In the genomic region with DNA sequence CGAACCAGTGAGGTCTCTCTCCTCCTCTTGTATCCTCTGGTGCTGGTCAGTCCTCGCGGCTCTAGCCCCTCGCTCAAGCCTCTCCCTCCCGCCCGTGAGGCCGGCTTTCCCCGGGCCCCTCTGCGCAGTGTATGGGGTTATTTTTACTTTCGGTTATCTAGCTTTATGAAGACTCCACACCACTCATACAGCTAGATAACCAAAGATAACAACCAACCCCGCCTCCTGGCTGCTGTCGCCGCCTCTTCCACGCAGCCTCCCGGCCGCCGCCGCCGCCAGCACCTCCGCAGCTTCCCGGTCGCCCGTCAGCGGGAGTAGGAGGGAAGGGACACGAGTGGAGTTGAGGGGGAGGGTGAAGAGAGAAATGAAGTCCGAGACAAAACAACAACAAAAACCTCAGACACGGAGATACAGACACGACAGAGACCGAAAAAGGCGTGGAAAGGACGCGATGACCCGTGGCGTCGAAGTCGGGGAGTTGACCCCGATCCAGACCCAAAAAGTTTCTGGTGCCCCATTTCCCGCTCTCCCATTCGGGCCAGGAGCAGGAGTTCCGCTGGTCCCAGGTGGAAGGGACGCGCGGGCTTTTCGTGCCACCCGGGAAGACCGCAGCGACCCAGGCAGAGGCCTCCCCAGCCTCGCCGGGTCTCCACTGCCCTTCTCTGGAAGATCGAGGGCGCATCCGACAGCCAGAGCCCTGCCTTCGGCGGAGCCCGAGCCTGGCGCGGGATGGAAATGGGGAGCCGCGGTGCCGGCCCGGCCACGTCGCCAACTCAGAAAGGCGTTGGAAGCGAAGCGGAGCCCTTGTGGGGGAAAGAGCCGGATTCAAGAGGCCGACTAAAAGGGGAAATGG, we compare ENCODE assay signal across 8 cellular contexts. TPM values are rescaled to one million over a fixed set of nuclear protein-coding genes. Genes with fewer than 3 reads are reported as not detected.
DNase-seq lines count a peak whose midpoint lies in the region; ATAC-seq and TF ChIP-seq lines count a peak whose summit lies in the region.

No MANE protein-coding gene starts in this region.

- H3K4me3 ChIP-seq in stomach (peak overlapping the region; percentile 34 to 54 (median 36)), thyroid gland (replicated peaks in 1 of 3) (peak overlapping the region in 1 of 3 donors; percentile 14)

- no peak overlapping the region for H3K27ac Mint-ChIP-seq in activated T-cell treated with anti-CD3 and anti-CD28 coated beads, Interleukin-2, amount 50 U/mL, for 24 hours
- H3K27ac Mint-ChIP-seq in immature natural killer cell, result peak overlapping the region; percentile 9 to 87 (median 80)

- no peak for TF ChIP-seq EP300 in stomach (IDR thresholded peaks at IDR 0.05)

- TF ChIP-seq CTCF in stomach (IDR thresholded peaks at IDR 0.05), result no peak
- no peak for TF ChIP-seq CTCF in thyroid gland (IDR thresholded peaks at IDR 0.05)

- H3K36me3 Mint-ChIP-seq in activated T-cell treated with anti-CD3 and anti-CD28 coated beads, Interleukin-2, amount 50 U/mL, for 24 hours (ENCODE audit: low read depth), result no peaks in the 10 kb centered on the region
- peaks cover 0 to 5% (median 0%) of the 10 kb centered on the region in 3 donors for H3K36me3 Mint-ChIP-seq in immature natural killer cell

- DNase-seq in CD1c-positive myeloid dendritic cell (ENCODE audit: extremely low spot score), result peak; percentile 50
- peak; percentile 63 for DNase-seq in activated T-cell treated with anti-CD3 and anti-CD28 coated beads, Interleukin-2, amount 50 U/mL, for 24 hours
- peak; percentile 59 to 63 (median 59) for DNase-seq in immature natural killer cell
- DNase-seq in stomach, result no peak
- DNase-seq in thyroid gland, result no peak
- no peak for DNase-seq in amygdala (lab: John Stamatoyannopoulos, UW)

- peak overlapping the region; percentile 80 for H3K4me3 Mint-ChIP-seq in activated T-cell treated with anti-CD3 and anti-CD28 coated beads, Interleukin-2, amount 50 U/mL, for 24 hours
- peak overlapping the region; percentile 90 to 98 (median 93) for H3K4me3 Mint-ChIP-seq in immature natural killer cell

- no peaks in the 10 kb centered on the region for H3K36me3 ChIP-seq in stomach
- no peaks in the 10 kb centered on the region for H3K36me3 ChIP-seq in thyroid gland

- H3K9me3 Mint-ChIP-seq in activated T-cell treated with anti-CD3 and anti-CD28 coated beads, Interleukin-2, amount 50 U/mL, for 24 hours, result no peaks in the 10 kb centered on the region
- H3K9me3 Mint-ChIP-seq in immature natural killer cell, result peaks cover 0 to 3% (median 0%) of the 10 kb centered on the region in 6 donors

- no peaks in the 10 kb centered on the region for H3K9me3 ChIP-seq in stomach
- H3K9me3 ChIP-seq in thyroid gland, result no peaks in the 10 kb centered on the region

- H3K27me3 Mint-ChIP-seq in activated T-cell treated with anti-CD3 and anti-CD28 coated beads, Interleukin-2, amount 50 U/mL, for 24 hours, result peaks cover 84% of the 10 kb centered on the region
- H3K27me3 Mint-ChIP-seq in immature natural killer cell (ENCODE audit: low read depth in 3 of 3), result peaks cover 13 to 31% (median 24%) of the 10 kb centered on the region in 3 donors

- H3K27ac ChIP-seq in stomach, result no peak overlapping the region
- no peak overlapping the region for H3K27ac ChIP-seq in thyroid gland

- peaks cover 25 to 32% (median 28%) of the 10 kb centered on the region in 4 donors for H3K4me1 ChIP-seq in stomach
- peaks cover 15 to 23% of the 10 kb centered on the region in 2 donors for H3K4me1 ChIP-seq in thyroid gland

- H3K4me1 Mint-ChIP-seq in activated T-cell treated with anti-CD3 and anti-CD28 coated beads, Interleukin-2, amount 50 U/mL, for 24 hours (ENCODE audit: low read depth), result peaks cover 26% of the 10 kb centered on the region
- H3K4me1 Mint-ChIP-seq in immature natural killer cell, result peaks cover 22 to 31% of the 10 kb centered on the region in 2 donors

- peaks cover 14 to 100% (median 83%) of the 10 kb centered on the region in 3 donors for H3K27me3 ChIP-seq in stomach
- H3K27me3 ChIP-seq in thyroid gland, result peaks cover 32% of the 10 kb centered on the region

- intact Hi-C loops in stomach (cut with DNase I; ENCODE audit: low total_unique reads) (no loop called here), thyroid gland (cut with DNase I) (no loop called here)

- ATAC-seq in HG02759 (IDR thresholded peaks at IDR 0.05; ENCODE audit: unreplicated experiment) (peak; percentile 36), HG03039 (IDR thresholded peaks at IDR 0.05; ENCODE audit: unreplicated experiment) (no peak)

- 3 to 9% (median 6%) methylated on average over 63 to 68 of the region's 68 CpGs for WGBS in stomach, 5 donors
- WGBS in thyroid gland, 2 donors, result 5% methylated on average over 58 to 66 of the region's 68 CpGs

- TF ChIP-seq POLR2A in stomach (IDR thresholded peaks at IDR 0.05) (no peak), thyroid gland (IDR thresholded peaks at IDR 0.05) (no peak)

RNA-seq across cellular contexts. Expression of gene RHBG, which starts 51.4 kb away (rescaled TPM):
- not detected for polyA plus RNA-seq in immature natural killer cell
- total RNA-seq in stomach, result not detected
- polyA plus RNA-seq in stomach, result under 1 TPM in 1 of 3 donors, not detected in 2; 0.70 TPM
- total RNA-seq in thyroid gland, result not detected

Comparison
In these comparisons a context has a peak if more than half of its experiments do, and no peak if none do; other contexts are left out.
1. DNase-seq: peak in CD1c-positive myeloid dendritic cell (single experiment), activated T-cell treated with anti-CD3 and anti-CD28 coated beads, Interleukin-2, amount 50 U/mL, for 24 hours (single experiment) and immature natural killer cell (3 of 3); none in stomach (single experiment), thyroid gland (0 of 2) and amygdala (0 of 56).